ENCODE assay signal across 1 cellular context in genomic region chr11:111574373-111575230, GRCh38.
TF ChIP-seq lines count a peak whose summit lies in the region.

No MANE protein-coding gene starts in this region.

TF ChIP-seq in HEK293, 187 proteins besides CTCF, POLR2A, EP300 and RAD21 (continued from another document):
- TF ChIP-seq ZXDB (tag by site-specific recombination; IDR thresholded peaks at IDR 0.05) (no peak), TCF7L2 (IDR thresholded peaks at IDR 0.05; ENCODE audit: borderline replicate concordance, low read depth, low read length) (no peak), ZNF837 (tag by site-specific recombination; IDR thresholded peaks at IDR 0.05) (no peak), ZNF362 (tag by site-specific recombination; IDR thresholded peaks at IDR 0.05) (no peak), HOXA7 (CRISPR knock-in tag; IDR thresholded peaks at IDR 0.05; ENCODE audit: borderline replicate concordance) (no peak), ZSCAN5A (tag by site-specific recombination; IDR thresholded peaks at IDR 0.05) (no peak), OSR2 (tag by site-specific recombination; IDR thresholded peaks at IDR 0.05) (no peak), ZNF621 (tag by site-specific recombination; IDR thresholded peaks at IDR 0.05) (no peak), ZBTB44 (tag by site-specific recombination; IDR thresholded peaks at IDR 0.05) (no peak), ZNF645 (tag by site-specific recombination; IDR thresholded peaks at IDR 0.05) (no peak), ZNF600 (tag by site-specific recombination; IDR thresholded peaks at IDR 0.05) (no peak), PRDM6 (tag by site-specific recombination; IDR thresholded peaks at IDR 0.05) (no peak), PRDM1 (tag by site-specific recombination; IDR thresholded peaks at IDR 0.05) (no peak), ZSCAN18 (tag by site-specific recombination; IDR thresholded peaks at IDR 0.05) (no peak), KLF9 (tag by site-specific recombination; IDR thresholded peaks at IDR 0.05; ENCODE audit: low read depth) (no peak), ZNF664 (tag by site-specific recombination; IDR thresholded peaks at IDR 0.05) (peak; percentile 53; the same call in 1 of the 2 replicates), PRDM10 (tag by site-specific recombination; IDR thresholded peaks at IDR 0.05) (peak; percentile 25; the same call in 1 of the 2 replicates), ZNF692 (tag by site-specific recombination; IDR thresholded peaks at IDR 0.05) (no peak), MEIS1 (CRISPR knock-in tag; IDR thresholded peaks at IDR 0.05; ENCODE audit: borderline replicate concordance) (no peak), ZSCAN16 (tag by site-specific recombination; IDR thresholded peaks at IDR 0.05) (no peak), ZNF777 (tag by site-specific recombination; IDR thresholded peaks at IDR 0.05; ENCODE audit: borderline replicate concordance) (no peak), ZNF2 (tag by site-specific recombination; IDR thresholded peaks at IDR 0.05) (no peak)
TF ChIP-seq in HEK293: peak in this region for 4.
